In genomic region chr18:62825382-62825781, GRCh38 we compare ENCODE assay signal across 28 cellular contexts.
"Had no signal": no experiment of that assay in that cellular context is flagged by ENCODE, and none has a peak within 500 bp of the region (broad histone marks: within the 10 kb centered on the region; RNA-seq: fewer than 3 reads in every experiment).

No MANE protein-coding gene starts in this region.

- H3K36me3 ChIP-seq: breast epithelium, cardiac muscle cell, colonic mucosa had no signal

- H3K27ac Mint-ChIP-seq: activated B cell treated with CpG ODN at 0.5 μM for 24 hours; activated CD8-positive, alpha-beta T cell treated with anti-CD3 and anti-CD28 coated beads for 36 hours; activated naive CD4-positive, alpha-beta T cell treated with anti-CD3 and anti-CD28 coated beads for 36 hours; activated naive CD4-positive, alpha-beta T cell treated with anti-CD3 and anti-CD28 coated beads, Interleukin-2, amount 50 U/mL, for 24 hours; activated naive CD8-positive, alpha-beta T cell treated with anti-CD3 and anti-CD28 coated beads, Interleukin-2, amount 10 ng/mL, durations not matched to agents 7 days and 5 days; activated T-helper 17 cell treated with anti-CD3 and anti-CD28 coated beads, Interleukin-2, amount 50 U/mL, for 72 hours; brain had no signal

- H3K9me3 ChIP-seq: ascending aorta, breast epithelium, colonic mucosa, esophagus squamous epithelium had no signal

- ATAC-seq: activated CD4-positive, CD25-positive, alpha-beta regulatory T cell treated with anti-CD3 and anti-CD28 coated beads, Interleukin-2, amount 50 U/mL, for 24 hours; activated CD8-positive, alpha-beta T cell treated with anti-CD3 and anti-CD28 coated beads for 36 hours; activated T-cell treated with anti-CD3 and anti-CD28 coated beads, Interleukin-2, amount 50 U/mL, for 4 hours; activated T-helper 17 cell treated with anti-CD3 and anti-CD28 coated beads, Interleukin-2, amount 50 U/mL, for 72 hours had no signal

- FAIRE-seq: endometrium, endothelial cell of umbilical vein had no signal

- H3K4me3 ChIP-seq: ascending aorta, breast epithelium, cardiac muscle cell, colonic mucosa, esophagus squamous epithelium had no signal

- H3K9me3 Mint-ChIP-seq: activated B cell treated with CpG ODN at 0.5 μM for 24 hours; activated CD8-positive, alpha-beta T cell treated with anti-CD3 and anti-CD28 coated beads for 36 hours; activated naive CD4-positive, alpha-beta T cell treated with anti-CD3 and anti-CD28 coated beads for 36 hours; activated naive CD4-positive, alpha-beta T cell treated with anti-CD3 and anti-CD28 coated beads, Interleukin-2, amount 50 U/mL, for 24 hours; activated naive CD8-positive, alpha-beta T cell treated with anti-CD3 and anti-CD28 coated beads, Interleukin-2, amount 10 ng/mL, durations not matched to agents 7 days and 5 days; activated T-cell treated with anti-CD3 and anti-CD28 coated beads, Interleukin-2, amount 50 U/mL, for 4 hours; activated T-helper 17 cell treated with anti-CD3 and anti-CD28 coated beads, Interleukin-2, amount 50 U/mL, for 72 hours had no signal

- H3K36me3 Mint-ChIP-seq: activated naive CD4-positive, alpha-beta T cell treated with anti-CD3 and anti-CD28 coated beads, Interleukin-2, amount 50 U/mL, for 24 hours had no signal

- DNase-seq: activated B cell treated with CpG ODN at 0.5 μM for 24 hours; activated CD4-positive, alpha-beta T cell treated with anti-CD3 and anti-CD28 coated beads for 48 hours; activated CD4-positive, alpha-beta T cell treated with anti-CD3 and anti-CD28 coated beads, Interleukin-2, amount 50 U/mL, for 1 hour; activated CD4-positive, alpha-beta T cell treated with anti-CD3 and anti-CD28 coated beads, Interleukin-2, amount 50 U/mL, for 48 hours; activated CD8-positive, alpha-beta memory T cell treated with anti-CD3 and anti-CD28 coated beads for 24 hours; activated CD8-positive, alpha-beta T cell treated with anti-CD3 and anti-CD28 coated beads for 36 hours; activated effector memory CD4-positive, alpha-beta T cell treated with Interleukin-2 at 50 U/mL for 16 hours; activated gamma-delta T cell treated with Interleukin-2 at 50 U/mL for 16 hours; activated naive CD4-positive, alpha-beta T cell treated with anti-CD3 and anti-CD28 coated beads for 36 hours; activated naive CD8-positive, alpha-beta T cell treated with anti-CD3 and anti-CD28 coated beads, Interleukin-2, amount 10 ng/mL, durations not matched to agents 7 days and 5 days; activated T-cell treated with anti-CD3 and anti-CD28 coated beads, Interleukin-2, amount 50 U/mL, for 4 hours; central memory CD4-positive, alpha-beta T cell; cerebellar nuclear complex; colonic mucosa; effector CD8-positive, alpha-beta T cell; esophagus squamous epithelium; foreskin melanocyte; head of caudate nucleus; T-helper 2 cell had no signal
